28 cellular contexts compared by ENCODE assay signal in genomic region chr3:193586526-193586925, GRCh38. TPM values are rescaled to one million over a fixed set of nuclear protein-coding genes. Genes with fewer than 3 reads are reported as not detected.
"Had no signal": no experiment of that assay in that cellular context is flagged by ENCODE, and none has a peak within 500 bp of the region (broad histone marks: within the 10 kb centered on the region; RNA-seq: fewer than 3 reads in every experiment).

No MANE protein-coding gene starts in this region.

- H3K27me3 ChIP-seq: colonic mucosa, esophagus squamous epithelium, gastrocnemius medialis, heart right ventricle, left lung had no signal

- FAIRE-seq: endometrium, islet of Langerhans, keratinocyte had no signal

- DNase-seq: colonic mucosa; cortex of kidney; effector CD8-positive, alpha-beta T cell; effector memory CD8-positive, alpha-beta T cell; endodermal cell; erythroblast; esophagus squamous epithelium; foreskin fibroblast; foreskin melanocyte; gastrocnemius medialis; glutamatergic neuron; head of caudate nucleus; heart right ventricle; hippocampal formation; left cardiac atrium; left lung; left ventricle myocardium superior; lower lobe of right lung; mesenchymal stem cell; mucosa of descending colon; naive B cell had no signal

- H3K4me3 ChIP-seq: colonic mucosa, esophagus squamous epithelium, gastrocnemius medialis, heart right ventricle, left lung, lower lobe of right lung, mucosa of descending colon had no signal

- H3K9me3 ChIP-seq: colonic mucosa, esophagus squamous epithelium, gastrocnemius medialis, heart right ventricle, left lung, lower lobe of right lung, mucosa of descending colon had no signal

- H3K4me1 ChIP-seq: colonic mucosa, gastrocnemius medialis, heart right ventricle, lower lobe of right lung had no signal

- H3K36me3 ChIP-seq: colonic mucosa, esophagus squamous epithelium, gastrocnemius medialis, heart right ventricle, left lung, lower lobe of right lung had no signal

- H3K27ac ChIP-seq: colonic mucosa, gastrocnemius medialis, heart right ventricle, left lung, lower lobe of right lung had no signal

RNA-seq across cellular contexts. Expression of gene ATP13A4, which starts 31.8 kb away (rescaled TPM):
- total RNA-seq: dermis microvascular lymphatic vessel endothelial cell, glomerular endothelial cell, lung microvascular endothelial cell, mesenteric fat pad had no signal
